Comparison of ENCODE assay signal across 8 cellular contexts in the genomic region with DNA sequence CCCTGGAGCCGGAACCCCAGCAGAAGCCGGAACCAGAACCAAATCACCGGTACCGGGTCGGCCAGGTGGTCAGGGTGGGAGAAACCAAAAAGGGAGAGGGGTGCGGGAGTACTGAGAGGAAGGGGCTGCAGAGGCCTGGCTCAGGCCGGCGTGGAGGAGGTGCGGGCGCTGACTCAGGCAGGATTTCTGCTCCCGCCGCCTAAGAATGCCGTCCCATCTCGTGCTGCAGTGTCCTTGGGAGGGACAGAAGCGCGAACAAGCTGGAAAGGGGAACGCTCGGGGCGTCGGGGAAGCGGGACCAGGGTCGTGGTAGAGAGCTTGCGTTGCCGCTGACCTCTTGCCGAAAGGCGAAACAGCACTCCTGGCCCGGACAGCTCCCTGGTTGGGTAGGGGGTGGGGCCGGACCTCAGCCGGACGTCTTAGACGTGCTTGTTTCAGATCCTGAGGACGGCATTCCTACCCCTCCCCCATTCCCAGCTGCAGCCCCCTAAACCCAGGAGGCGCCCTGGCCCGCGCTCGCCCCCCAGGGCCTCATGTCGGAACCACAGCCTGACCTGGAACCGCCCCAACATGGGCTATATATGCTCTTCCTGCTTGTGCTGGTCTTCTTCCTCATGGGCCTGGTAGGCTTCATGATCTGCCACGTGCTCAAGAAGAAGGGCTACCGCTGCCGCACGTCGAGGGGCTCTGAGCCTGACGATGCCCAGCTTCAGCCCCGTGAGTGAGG. TPM values are rescaled to one million over a fixed set of nuclear protein-coding genes. Genes with fewer than 3 reads are reported as not detected.
DNase-seq lines count a peak whose midpoint lies in the region; ATAC-seq, FAIRE-seq and TF ChIP-seq lines count a peak whose summit lies in the region.

No MANE protein-coding gene starts in this region.

- H3K4me1 ChIP-seq in kidney (ENCODE audit: control insufficient read depth in 1 of 2, insufficient read depth in 1 of 2, low read depth in 1 of 2, low read length in 2 of 2): peaks cover 9 to 17% of the 10 kb centered on the region in 2 donors

- FAIRE-seq in bronchial epithelial cell (lab: Jason Lieb, UNC): no peak
- FAIRE-seq in kidney (lab: Jason Lieb, UNC): no peak

- no peak overlapping the region for H3K9ac ChIP-seq in kidney (ENCODE audit: low read length in 2 of 2)

- H3K36me3 ChIP-seq in bronchial epithelial cell (ENCODE audit: control insufficient read depth, insufficient read depth, low read length) (peaks cover 2% of the 10 kb centered on the region), kidney (ENCODE audit: control insufficient read depth in 1 of 2, insufficient read depth in 2 of 2, low read length in 2 of 2) (no peaks in the 10 kb centered on the region)

- peak; percentile 32 for ATAC-seq in GM19438 (IDR thresholded peaks at IDR 0.05; ENCODE audit: low read depth, unreplicated experiment)
- no peak for ATAC-seq in GM18861 (IDR thresholded peaks at IDR 0.05; ENCODE audit: unreplicated experiment)

- peak; percentile 64 for TF ChIP-seq CTCF in VCaP (conservative IDR thresholded peaks at IDR 0.05)
- peak; percentile 32 for TF ChIP-seq CTCF in bronchial epithelial cell (IDR thresholded peaks at IDR 0.05; ENCODE audit: insufficient read depth, low read length, severe bottlenecking)
- TF ChIP-seq CTCF in kidney (IDR thresholded peaks at IDR 0.05; ENCODE audit: borderline replicate concordance, extremely low read depth, insufficient read depth): no peak

- intact Hi-C loops in kidney (cut with DNase I): no loop called here

- H3K27ac ChIP-seq in VCaP (peak overlapping the region; percentile 93), kidney (ENCODE audit: low read depth in 2 of 2, low read length in 2 of 2) (no peak overlapping the region)

- H3K9me3 ChIP-seq in kidney (ENCODE audit: control insufficient read depth in 1 of 2, low read length in 2 of 2): no peaks in the 10 kb centered on the region

- H3K27me3 ChIP-seq in bronchial epithelial cell (ENCODE audit: control insufficient read depth, insufficient read depth, low read length): no peaks in the 10 kb centered on the region

- DNase-seq in AML-193 (lab: John Stamatoyannopoulos, UW): peak; percentile 26 to 36
- peak; percentile 68 to 74 for DNase-seq in Kasumi-1 (lab: John Stamatoyannopoulos, UW)
- DNase-seq in bronchial epithelial cell (ENCODE audit: low read depth): peak; percentile 21
- peak; percentile 89 for DNase-seq in kidney
- peak; percentile 36 to 47 for DNase-seq in stimulated activated CD4-positive, alpha-beta T cell treated with anti-CD3 and anti-CD28 coated beads, Interleukin-2, amount 100 ng/mL, for 48 hours

- H3K4me3 ChIP-seq in bronchial epithelial cell (ENCODE audit: low read depth, low read length) (peak overlapping the region; percentile 96), kidney (ENCODE audit: low read length in 2 of 2) (peak overlapping the region; percentile 18 to 95)

RNA-seq across cellular contexts. Expression of gene RELL2, which starts 1.1 kb away (rescaled TPM):
- total RNA-seq in bronchial epithelial cell (14.2 and 16.6 TPM in 2 replicates), kidney (3.0 TPM)
- polyA plus RNA-seq in kidney (ENCODE audit: insufficient read depth, low read depth, low replicate concordance): 8.2 TPM

RNA-seq across cellular contexts. Expression of gene HDAC3, which starts 1.2 kb away (rescaled TPM):
- 72.7 and 87.1 TPM in 2 replicates for total RNA-seq in bronchial epithelial cell
- total RNA-seq in kidney: 44.7 TPM
- 47.5 TPM for polyA plus RNA-seq in kidney (ENCODE audit: insufficient read depth, low read depth, low replicate concordance)

RNA-seq across cellular contexts. Expression of gene FCHSD1, which starts 13.4 kb away (rescaled TPM):
- total RNA-seq in bronchial epithelial cell (14.2 and 17.2 TPM in 2 replicates), kidney (20.3 TPM)
- polyA plus RNA-seq in kidney (ENCODE audit: insufficient read depth, low read depth, low replicate concordance): 6.4 TPM

RNA-seq across cellular contexts. Expression of gene DIAPH1, which starts 19.1 kb away (rescaled TPM):
- total RNA-seq in bronchial epithelial cell: 48.2 and 57.1 TPM in 2 replicates
- 156 TPM for total RNA-seq in kidney
- polyA plus RNA-seq in kidney (ENCODE audit: insufficient read depth, low read depth, low replicate concordance): 60.6 TPM

RNA-seq across cellular contexts. Expression of gene ARAP3, which starts 44.2 kb away (rescaled TPM):
- total RNA-seq in bronchial epithelial cell (3.7 and 4.0 TPM in 2 replicates), kidney (19.8 TPM)
- polyA plus RNA-seq in kidney (ENCODE audit: insufficient read depth, low read depth, low replicate concordance): 7.2 TPM

Comparison
In these comparisons a context has a peak if more than half of its experiments do, and no peak if none do; other contexts are left out.
1. DNase-seq: peak in every context shown above with its lines; median percentile 89 in kidney; 71 in Kasumi-1; 42 in stimulated activated CD4-positive, alpha-beta T cell treated with anti-CD3 and anti-CD28 coated beads, Interleukin-2, amount 100 ng/mL, for 48 hours; 31 in AML-193; 21 in bronchial epithelial cell.